In genomic region chr2:235598026-235598425, GRCh38 we compare ENCODE assay signal across 7 cellular contexts.
"Had no signal": no experiment of that assay in that cellular context is flagged by ENCODE, and none has a peak within 500 bp of the region (broad histone marks: within the 10 kb centered on the region; RNA-seq: fewer than 3 reads in every experiment).

No MANE protein-coding gene starts in this region.

- H3K36me3 ChIP-seq: HAP-1 had no signal

- H2AFZ ChIP-seq: GM23248 had no signal

- H3K9ac ChIP-seq: GM23248 had no signal

- H3K4me3 ChIP-seq: GM23248, HAP-1 had no signal

- H3K27ac ChIP-seq: GM23248 had no signal

- H3K9me3 ChIP-seq: HAP-1 had no signal

- ATAC-seq: HCT116 had no signal

- FAIRE-seq: HTR-8/SVneo had no signal

- DNase-seq: GM23248, GOT3, H7, HFFc6 had no signal

- H3K4me1 ChIP-seq: HAP-1 had no signal
